In genomic region chr13:80753951-80754350, GRCh38 we compare ENCODE assay signal across 18 cellular contexts.
DNase-seq lines count a peak whose midpoint lies in the region; ATAC-seq and TF ChIP-seq lines count a peak whose summit lies in the region.
"Had no signal": no experiment of that assay in that cellular context is flagged by ENCODE, and none has a peak within 500 bp of the region (broad histone marks: within the 10 kb centered on the region; RNA-seq: fewer than 3 reads in every experiment).

No MANE protein-coding gene starts in this region.

- no peak for TF ChIP-seq CTCF in hepatocyte (IDR thresholded peaks at IDR 0.05; ENCODE audit: poor library complexity)
- no peak for TF ChIP-seq CTCF in neural crest cell (conservative IDR thresholded peaks at IDR 0.05)
- no peak for TF ChIP-seq CTCF in spleen (IDR thresholded peaks at IDR 0.05 in 8 of 11, conservative IDR thresholded peaks at IDR 0.05 in 3 of 11)

- no peaks in the 10 kb centered on the region for H3K27me3 ChIP-seq in hepatocyte
- H3K27me3 ChIP-seq in effector memory CD4-positive, alpha-beta T cell (replicated peaks; ENCODE audit: control insufficient read depth, insufficient read depth, low read length, poor library complexity, severe bottlenecking) = no peaks in the 10 kb centered on the region
- H3K27me3 ChIP-seq in spleen (replicated peaks in 1 of 7) = no peaks in the 10 kb centered on the region

- H2AFZ ChIP-seq in hepatocyte = no peak overlapping the region

- WGBS in hepatocyte (ENCODE audit: low lambda C conversion rate, missing lambda C conversion rate) = 38% methylated on average over 1 of the region's 1 CpG
- WGBS in spleen, 5 donors = 78 to 100% (median 92%) methylated on average over 1 of the region's 1 CpG

- H3K4me1 Mint-ChIP-seq in neural crest cell = peaks cover 3% of the 10 kb centered on the region
- H3K4me1 Mint-ChIP-seq: H9 had no signal

- H3K36me3 Mint-ChIP-seq in neural crest cell (ENCODE audit: low read depth) = peaks cover 4% of the 10 kb centered on the region

- no peaks in the 10 kb centered on the region for H3K79me2 ChIP-seq in hepatocyte

- no peaks in the 10 kb centered on the region for H4K20me1 ChIP-seq in hepatocyte (ENCODE audit: insufficient read depth, poor library complexity, severe bottlenecking)

- H3K4me1 ChIP-seq in hepatocyte (ENCODE audit: insufficient read depth) (no peaks in the 10 kb centered on the region), spleen (no peaks in the 10 kb centered on the region)
- no peaks in the 10 kb centered on the region for H3K4me1 ChIP-seq in effector memory CD4-positive, alpha-beta T cell (ENCODE audit: control insufficient read depth, insufficient read depth, low read length, poor library complexity, severe bottlenecking)
- H3K4me1 ChIP-seq: Caco-2 had no signal

- peaks cover 6% of the 10 kb centered on the region for H3K9me3 Mint-ChIP-seq in neural crest cell
- H3K9me3 Mint-ChIP-seq: H9 had no signal

- H3K4me3 ChIP-seq in hepatocyte = no peak overlapping the region
- no peak overlapping the region for H3K4me3 ChIP-seq in effector memory CD4-positive, alpha-beta T cell (ENCODE audit: insufficient read depth, low read depth, low read length, poor library complexity, severe bottlenecking)
- H3K4me3 ChIP-seq in spleen = no peak overlapping the region

- TF ChIP-seq POLR2A in spleen (IDR thresholded peaks at IDR 0.05) = no peak

- no peaks in the 10 kb centered on the region for H3K9me3 ChIP-seq in hepatocyte (ENCODE audit: low read depth)
- no peaks in the 10 kb centered on the region for H3K9me3 ChIP-seq in effector memory CD4-positive, alpha-beta T cell (ENCODE audit: control insufficient read depth, low read length)
- peaks cover 0 to 6% (median 0%) of the 10 kb centered on the region in 8 donors for H3K9me3 ChIP-seq in spleen
- H3K9me3 ChIP-seq: Caco-2 had no signal

- no peak overlapping the region for H3K4me2 ChIP-seq in hepatocyte

- H3K27ac Mint-ChIP-seq in neural crest cell (ENCODE audit: unreplicated experiment) = peak overlapping the region; percentile 7

- no peak overlapping the region for H3K27ac ChIP-seq in hepatocyte
- H3K27ac ChIP-seq in effector memory CD4-positive, alpha-beta T cell (ENCODE audit: insufficient read depth, low read length, poor library complexity, severe bottlenecking) = no peak overlapping the region
- no peak overlapping the region for H3K27ac ChIP-seq in spleen

- DNase-seq in DMS 273 treated with DMSO at 0.1 percent for 48 hours (lab: John Stamatoyannopoulos, UW) (peak; percentile 95), NCI-H69 (lab: John Stamatoyannopoulos, UW) (peak; percentile 65), hepatocyte (ENCODE audit: low spot score) (peak; percentile 8), neural crest cell (ENCODE audit: low read depth, low spot score) (no peak), spleen (no peak)
- DNase-seq in effector memory CD4-positive, alpha-beta T cell = no peak
- DNase-seq: Caco-2, DMS53, H9, KBM-7, NCI-H1436, NCI-H2081 treated with DMSO at 0.1 percent for 48 hours, NCI-H2227 treated with DMSO at 0.1 percent for 48 hours, NCI-H526 treated with DMSO at 0.1 percent for 48 hours, OCI-M1, SHP77 treated with DMSO at 0.1 percent for 48 hours had no signal

- H3K4me3 Mint-ChIP-seq in neural crest cell = no peak overlapping the region
- H3K4me3 Mint-ChIP-seq: H9 had no signal

- no peaks in the 10 kb centered on the region for H3K9me2 ChIP-seq in hepatocyte (replicated peaks; ENCODE audit: insufficient read depth)

- intact Hi-C loops in spleen (cut with DNase I; ENCODE audit: low total_unique reads) = no loop called here

- H3K36me3 ChIP-seq in hepatocyte (replicated peaks; ENCODE audit: insufficient read depth, low read depth) (no peaks in the 10 kb centered on the region), spleen (no peaks in the 10 kb centered on the region)
- H3K36me3 ChIP-seq in effector memory CD4-positive, alpha-beta T cell (ENCODE audit: control insufficient read depth, insufficient read depth, low read length) = no peaks in the 10 kb centered on the region

- ATAC-seq in HG03039 (IDR thresholded peaks at IDR 0.05; ENCODE audit: unreplicated experiment) (no peak), HG02798 (IDR thresholded peaks at IDR 0.05; ENCODE audit: poor library complexity, unreplicated experiment) (no peak)

- H3K27me3 Mint-ChIP-seq in neural crest cell (ENCODE audit: low read depth) = no peaks in the 10 kb centered on the region

Comparison
In these comparisons a context has a peak if more than half of its experiments do, and no peak if none do; other contexts are left out.
1. DNase-seq: peak in DMS 273 treated with DMSO at 0.1 percent for 48 hours (single experiment), NCI-H69 (single experiment) and hepatocyte (single experiment); none in neural crest cell (single experiment), effector memory CD4-positive, alpha-beta T cell (0 of 3) and spleen (single experiment).